Comparison of ENCODE assay signal across 8 cellular contexts in the genomic region with DNA sequence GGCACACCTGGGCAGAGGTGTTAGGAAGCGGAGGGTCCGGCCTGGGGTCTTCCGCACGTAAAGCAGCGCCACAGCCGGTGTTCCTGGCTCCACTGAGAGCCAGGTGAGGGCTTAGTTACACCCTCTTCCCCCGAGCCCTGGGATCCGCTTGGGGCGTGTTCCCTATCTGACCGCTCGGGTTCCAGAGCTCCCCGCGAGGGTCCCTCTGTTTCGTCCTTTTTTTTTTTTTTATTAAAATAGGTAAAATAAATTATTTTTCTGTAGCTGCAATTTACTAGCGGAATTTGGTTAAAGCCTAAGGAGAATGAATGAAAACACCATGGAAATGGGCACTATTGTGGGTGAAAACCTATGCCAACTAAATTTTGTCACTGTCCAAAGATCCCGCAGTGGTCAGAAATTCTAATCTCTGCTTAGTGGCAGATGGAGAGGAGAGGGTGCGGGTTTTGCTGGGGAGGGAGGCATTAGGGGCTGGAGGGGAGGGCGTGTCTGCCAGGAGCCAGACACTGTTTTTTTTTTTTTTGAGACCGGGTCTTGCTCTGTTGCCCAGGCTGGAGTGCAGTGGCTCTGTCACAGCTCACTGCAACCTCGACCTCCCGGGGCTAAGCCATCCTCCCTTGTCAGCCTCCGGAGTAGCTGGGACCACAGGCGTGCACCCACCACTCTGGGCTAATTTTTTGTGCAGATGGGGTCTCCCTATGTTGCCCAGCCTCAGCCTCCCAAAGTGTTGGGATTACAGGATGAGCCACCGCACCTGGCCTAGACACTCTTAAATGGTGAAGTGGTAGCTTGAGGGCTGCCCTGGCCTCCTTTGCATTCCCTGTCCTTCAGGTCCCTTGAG. TPM values are rescaled to one million over a fixed set of nuclear protein-coding genes. Genes with fewer than 3 reads are reported as not detected.
DNase-seq lines count a peak whose midpoint lies in the region; ATAC-seq and TF ChIP-seq lines count a peak whose summit lies in the region.

No MANE protein-coding gene starts in this region.

- no peaks in the 10 kb centered on the region for H3K27me3 ChIP-seq in psoas muscle (ENCODE audit: insufficient read depth in 3 of 3, low read length in 2 of 3)

- H3K4me3 ChIP-seq in fibroblast of villous mesenchyme (ENCODE audit: low read depth, low read length) (peak overlapping the region; percentile 87), psoas muscle (peak overlapping the region; percentile 86)

- H3K27ac ChIP-seq in psoas muscle = peak overlapping the region; percentile 90

- DNase-seq in fibroblast of villous mesenchyme (ENCODE audit: low read depth) (no peak), psoas muscle (no peak), RPMI8226 (no peak), LoVo (ENCODE audit: low spot score) (no peak)
- no peak for DNase-seq in effector CD8-positive, alpha-beta T cell (lab: John Stamatoyannopoulos, UW)

- H3K36me3 ChIP-seq in psoas muscle (ENCODE audit: insufficient read depth in 1 of 2, low read depth in 1 of 2) = peaks cover 12 to 24% of the 10 kb centered on the region in 2 donors

- H3K9me3 ChIP-seq in psoas muscle = no peaks in the 10 kb centered on the region

- H3K4me1 ChIP-seq in psoas muscle = peaks cover 5% of the 10 kb centered on the region

- ATAC-seq in GM18511 (IDR thresholded peaks at IDR 0.05; ENCODE audit: unreplicated experiment) = peak; percentile 13
- peak; percentile 7 for ATAC-seq in HG02759 (IDR thresholded peaks at IDR 0.05; ENCODE audit: unreplicated experiment)
- peak; percentile 30 for ATAC-seq in SK-N-SH treated with all-trans-retinoic acid at 6 μM for 48 hours
- ATAC-seq in psoas muscle = peak in 2 of 4 donors; percentile 2 to 3

- WGBS in psoas muscle, 3 donors = 17 to 20% (median 19%) methylated on average over 24 of the region's 24 CpGs

- TF ChIP-seq CTCF in fibroblast of villous mesenchyme (IDR thresholded peaks at IDR 0.05; ENCODE audit: insufficient read depth, low read depth, low read length) (no peak), psoas muscle (IDR thresholded peaks at IDR 0.05) (no peak)

- intact Hi-C loops in psoas muscle (cut with DNase I) = loop anchor here (5.0 to 10.0 kb wide), 2 partner anchors 139 to 141 kb away; no protein-coding TSS in a partner anchor

TF ChIP-seq in SK-N-SH treated with all-trans-retinoic acid at 6 μM for 48 hours, 23 proteins besides CTCF, POLR2A, EP300 and RAD21:
- no peak for TF ChIP-seq ISL1 (CRISPR knock-in tag; IDR thresholded peaks at IDR 0.05)
- TF ChIP-seq ZNF70 (CRISPR knock-in tag; IDR thresholded peaks at IDR 0.05) = no peak
- TF ChIP-seq, protein P1, sequence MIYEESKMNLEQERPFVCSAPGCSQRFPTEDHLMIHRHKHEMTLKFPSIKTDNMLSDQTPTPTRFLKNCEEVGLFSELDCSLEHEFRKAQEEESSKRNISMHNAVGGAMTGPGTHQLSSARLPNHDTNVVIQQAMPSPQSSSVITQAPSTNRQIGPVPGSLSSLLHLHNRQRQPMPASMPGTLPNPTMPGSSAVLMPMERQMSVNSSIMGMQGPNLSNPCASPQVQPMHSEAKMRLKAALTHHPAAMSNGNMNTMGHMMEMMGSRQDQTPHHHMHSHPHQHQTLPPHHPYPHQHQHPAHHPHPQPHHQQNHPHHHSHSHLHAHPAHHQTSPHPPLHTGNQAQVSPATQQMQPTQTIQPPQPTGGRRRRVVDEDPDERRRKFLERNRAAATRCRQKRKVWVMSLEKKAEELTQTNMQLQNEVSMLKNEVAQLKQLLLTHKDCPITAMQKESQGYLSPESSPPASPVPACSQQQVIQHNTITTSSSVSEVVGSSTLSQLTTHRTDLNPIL (CRISPR knock-in tag; IDR thresholded peaks at IDR 0.05; ENCODE audit: low read depth) = no peak

RNA-seq across cellular contexts. Expression of a gene that starts 0.8 kb away (rescaled TPM):
- total RNA-seq in fibroblast of villous mesenchyme (17.1 and 25.5 TPM in 2 replicates), psoas muscle (10 to 100 TPM; 23.1 to 31.2 (median 29.8) TPM)
- polyA plus RNA-seq in psoas muscle = 10 to 100 TPM; 47.6 to 80.5 (median 78.3) TPM
